Comparison of ENCODE assay signal across 18 cellular contexts in the genomic region with DNA sequence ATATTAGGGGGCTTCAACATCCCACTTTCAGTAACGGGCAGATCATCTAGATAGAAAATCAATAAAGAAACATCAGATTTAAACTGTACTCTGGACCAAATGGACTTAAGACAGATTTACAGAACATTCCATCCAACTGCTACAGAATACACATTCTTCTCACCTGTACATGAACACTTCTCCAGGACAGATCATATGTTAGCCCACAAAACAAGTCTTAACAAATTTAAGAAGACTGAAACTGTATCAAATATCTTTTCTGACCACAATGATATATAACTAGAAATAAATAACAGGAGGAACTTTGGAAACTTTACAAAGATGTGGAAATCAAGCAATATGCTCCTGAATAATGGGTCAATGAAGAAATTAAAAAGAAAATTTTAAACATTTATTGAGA.
"Had no signal": no experiment of that assay in that cellular context is flagged by ENCODE, and none has a peak within 500 bp of the region (broad histone marks: within the 10 kb centered on the region; RNA-seq: fewer than 3 reads in every experiment).

No MANE protein-coding gene starts in this region.

- H3K27me3 Mint-ChIP-seq: naive thymus-derived CD4-positive, alpha-beta T cell had no signal

- ATAC-seq: naive thymus-derived CD4-positive, alpha-beta T cell; psoas muscle had no signal

- H3K27ac Mint-ChIP-seq: naive thymus-derived CD4-positive, alpha-beta T cell; nephron progenitor cell had no signal

- H3K27ac ChIP-seq: esophagus squamous epithelium, psoas muscle, right lobe of liver, stomach, thoracic aorta, transverse colon had no signal

- H3K27me3 ChIP-seq: esophagus squamous epithelium, right lobe of liver, stomach, transverse colon had no signal

- H3K4me3 Mint-ChIP-seq: naive thymus-derived CD4-positive, alpha-beta T cell; nephron progenitor cell had no signal

- H3K9me3 ChIP-seq: right lobe of liver had no signal

- H3K36me3 ChIP-seq: right lobe of liver, thoracic aorta had no signal

- H3K4me1 Mint-ChIP-seq: nephron progenitor cell had no signal

- H3K4me1 ChIP-seq: esophagus squamous epithelium, stomach, transverse colon had no signal

- DNase-seq: cerebellar nuclear complex; effector CD4-positive, alpha-beta T cell; esophagus squamous epithelium; foreskin fibroblast; hippocampal formation; kidney glomerular epithelial cell; naive thymus-derived CD4-positive, alpha-beta T cell; nephron progenitor cell; psoas muscle; retina; right lobe of liver; stimulated activated CD4-positive, alpha-beta T cell treated with anti-CD3 and anti-CD28 coated beads, Interleukin-15, amount 100 ng/mL, for 24 hours; stimulated activated CD4-positive, alpha-beta T cell treated with anti-CD3 and anti-CD28 coated beads, Interleukin-1b, Interleukin-23, amount 100 ng/mL, for 48 hours; stimulated activated naive CD4-positive, alpha-beta T cell; stomach; substantia nigra; transverse colon had no signal

- H3K4me3 ChIP-seq: esophagus squamous epithelium, psoas muscle, right lobe of liver, stomach, thoracic aorta, transverse colon had no signal
